Comparison of ENCODE assay signal across 20 cellular contexts in genomic region chr3:129310612-129311011, GRCh38. TPM values are rescaled to one million over a fixed set of nuclear protein-coding genes. Genes with fewer than 3 reads are reported as not detected.
DNase-seq lines count a peak whose midpoint lies in the region; ATAC-seq and TF ChIP-seq lines count a peak whose summit lies in the region.
"Had no signal": no experiment of that assay in that cellular context is flagged by ENCODE, and none has a peak within 500 bp of the region (broad histone marks: within the 10 kb centered on the region; RNA-seq: fewer than 3 reads in every experiment).

No MANE protein-coding gene starts in this region.

- POLR2A ChIA-PET in MCF 10A (lab: Yijun Ruan, JAX) = interaction anchor here (0.6 to 1.9 kb wide), 9 partner anchors 16 to 190 kb away, joined by 3 to 9 read pairs (median 3); partner anchors contain the start of genes COPG1, HMCES, IFT122 and MBD4

- intact Hi-C loops in activated naive CD4-positive, alpha-beta T cell treated with anti-CD3 and anti-CD28 coated beads for 36 hours (cut with micrococcal nuclease) = loop anchor here (10.0 kb wide), 1 partner anchor 316 kb away; the partner anchor contains the start of gene CFAP92
- intact Hi-C loops in MCF 10A (cut with micrococcal nuclease) (no loop called here), thyroid gland (cut with DNase I) (loop anchor here (5.0 kb wide), 1 partner anchor 33 kb away; the partner anchor contains the start of gene HMCES)

- H3K36me3 Mint-ChIP-seq in activated naive CD4-positive, alpha-beta T cell treated with anti-CD3 and anti-CD28 coated beads, Interleukin-2, amount 50 U/mL, for 24 hours = peaks cover 6% of the 10 kb centered on the region
- H3K36me3 Mint-ChIP-seq in activated naive CD4-positive, alpha-beta T cell treated with anti-CD3 and anti-CD28 coated beads for 36 hours (ENCODE audit: low read depth) = peaks cover 7% of the 10 kb centered on the region
- H3K36me3 Mint-ChIP-seq in MCF 10A (ENCODE audit: insufficient read depth, unreplicated experiment) (peaks cover 23% of the 10 kb centered on the region), mesothelial cell of epicardium (no peaks in the 10 kb centered on the region)
- H3K36me3 Mint-ChIP-seq: memory B cell had no signal

- CTCF ChIA-PET in activated naive CD4-positive, alpha-beta T cell treated with anti-CD3 and anti-CD28 coated beads for 36 hours (lab: Charles Lee) = interaction anchor here (0.7 to 1.5 kb wide), 6 partner anchors 10 to 340 kb away, joined by 3 to 5 read pairs (median 4); no protein-coding TSS in a partner anchor
- CTCF ChIA-PET in MCF 10A (lab: Yijun Ruan, JAX) = no interaction called here

- peak overlapping the region in 2 of 3 donors; percentile 17 to 29 for H3K27ac ChIP-seq in thyroid gland
- H3K27ac ChIP-seq: adrenal gland, WERI-Rb-1 had no signal

- no peaks in the 10 kb centered on the region for H3K27me3 ChIP-seq in thyroid gland
- H3K27me3 ChIP-seq: adrenal gland had no signal

- peaks cover 39% of the 10 kb centered on the region for H3K4me1 Mint-ChIP-seq in activated naive CD4-positive, alpha-beta T cell treated with anti-CD3 and anti-CD28 coated beads, Interleukin-2, amount 50 U/mL, for 24 hours
- peaks cover 28% of the 10 kb centered on the region for H3K4me1 Mint-ChIP-seq in activated naive CD4-positive, alpha-beta T cell treated with anti-CD3 and anti-CD28 coated beads for 36 hours (ENCODE audit: low read depth)
- peaks cover 16% of the 10 kb centered on the region for H3K4me1 Mint-ChIP-seq in MCF 10A (ENCODE audit: insufficient read depth, unreplicated experiment)
- peaks cover 20% of the 10 kb centered on the region for H3K4me1 Mint-ChIP-seq in mesothelial cell of epicardium

- no peaks in the 10 kb centered on the region for H3K36me3 ChIP-seq in thyroid gland
- H3K36me3 ChIP-seq: adrenal gland had no signal

- no peaks in the 10 kb centered on the region for H3K9me3 ChIP-seq in thyroid gland
- H3K9me3 ChIP-seq: adrenal gland had no signal

- H3K27ac Mint-ChIP-seq in activated naive CD4-positive, alpha-beta T cell treated with anti-CD3 and anti-CD28 coated beads, Interleukin-2, amount 50 U/mL, for 24 hours = peak overlapping the region; percentile 20
- H3K27ac Mint-ChIP-seq in activated naive CD4-positive, alpha-beta T cell treated with anti-CD3 and anti-CD28 coated beads for 36 hours = no peak overlapping the region
- H3K27ac Mint-ChIP-seq in MCF 10A (ENCODE audit: low read depth, unreplicated experiment) (peak overlapping the region; percentile 4), mesothelial cell of epicardium (peak overlapping the region; percentile 19)
- H3K27ac Mint-ChIP-seq: activated CD8-positive, alpha-beta T cell treated with anti-CD3 and anti-CD28 coated beads for 36 hours; memory B cell had no signal

- WGBS in thyroid gland, 2 donors = 96% methylated on average over 3 of the region's 3 CpGs

- H3K9me3 Mint-ChIP-seq in activated naive CD4-positive, alpha-beta T cell treated with anti-CD3 and anti-CD28 coated beads, Interleukin-2, amount 50 U/mL, for 24 hours = no peaks in the 10 kb centered on the region
- H3K9me3 Mint-ChIP-seq in activated naive CD4-positive, alpha-beta T cell treated with anti-CD3 and anti-CD28 coated beads for 36 hours = no peaks in the 10 kb centered on the region
- H3K9me3 Mint-ChIP-seq in MCF 10A (ENCODE audit: unreplicated experiment) = no peaks in the 10 kb centered on the region
- H3K9me3 Mint-ChIP-seq in mesothelial cell of epicardium = no peaks in the 10 kb centered on the region
- H3K9me3 Mint-ChIP-seq: activated CD8-positive, alpha-beta T cell treated with anti-CD3 and anti-CD28 coated beads for 36 hours; memory B cell had no signal

- no peak for TF ChIP-seq POLR2A in thyroid gland (IDR thresholded peaks at IDR 0.05)

- no peak overlapping the region for H3K4me3 Mint-ChIP-seq in activated naive CD4-positive, alpha-beta T cell treated with anti-CD3 and anti-CD28 coated beads, Interleukin-2, amount 50 U/mL, for 24 hours
- H3K4me3 Mint-ChIP-seq in activated naive CD4-positive, alpha-beta T cell treated with anti-CD3 and anti-CD28 coated beads for 36 hours = no peak overlapping the region
- H3K4me3 Mint-ChIP-seq in MCF 10A (ENCODE audit: unreplicated experiment) (no peak overlapping the region), mesothelial cell of epicardium (no peak overlapping the region)
- H3K4me3 Mint-ChIP-seq: activated CD8-positive, alpha-beta T cell treated with anti-CD3 and anti-CD28 coated beads for 36 hours; memory B cell had no signal

- no TSS peak for BruUV-seq in MCF 10A (replicated peaks; lab: Mats Ljungman, UMichigan)

- DNase-seq in activated naive CD4-positive, alpha-beta T cell treated with anti-CD3 and anti-CD28 coated beads for 36 hours = no peak
- DNase-seq in MCF 10A (ENCODE audit: unreplicated experiment) (peak; percentile 24), mesothelial cell of epicardium (ENCODE audit: low spot score in 2 of 2, unreplicated experiment in 2 of 2) (no peak), thyroid gland (no peak), DMS53 treated with DMSO at 0.1 percent for 48 hours (lab: John Stamatoyannopoulos, UW; ENCODE audit: unreplicated experiment) (no peak), NCI-H2081 treated with DMSO at 0.1 percent for 48 hours (lab: John Stamatoyannopoulos, UW) (no peak)
- DNase-seq: ACHN; activated CD8-positive, alpha-beta T cell treated with anti-CD3 and anti-CD28 coated beads for 36 hours; adrenal gland; effector CD8-positive, alpha-beta T cell; NCI-H187; NCI-H345; retina; stimulated activated CD4-positive, alpha-beta T cell treated with anti-CD3 and anti-CD28 coated beads, Interleukin-15, amount 100 ng/mL, for 24 hours; stimulated activated naive CD8-positive, alpha-beta T cell treated with anti-CD3 and anti-CD28 coated beads, Interleukin-15, Interleukin-2, amounts not matched to agents 100 U/mL and 50 U/mL, for 24 hours; WERI-Rb-1 had no signal

- H3K4me3 ChIP-seq in thyroid gland (replicated peaks in 1 of 3) = no peak overlapping the region
- H3K4me3 ChIP-seq: adrenal gland had no signal

- ATAC-seq in GM21515 (IDR thresholded peaks at IDR 0.05; ENCODE audit: unreplicated experiment) = no peak
- ATAC-seq: activated CD8-positive, alpha-beta T cell treated with anti-CD3 and anti-CD28 coated beads for 36 hours; Right ventricle myocardium inferior; stimulated activated naive CD8-positive, alpha-beta T cell treated with anti-CD3 and anti-CD28 coated beads, Interleukin-15, Interleukin-2, amounts not matched to agents 100 U/mL and 50 U/mL, for 24 hours had no signal

- no peak for TF ChIP-seq CTCF in MCF 10A (IDR thresholded peaks at IDR 0.05; ENCODE audit: unreplicated experiment)
- no peak for TF ChIP-seq CTCF in mesothelial cell of epicardium (IDR thresholded peaks at IDR 0.05; ENCODE audit: unreplicated experiment)
- no peak for TF ChIP-seq CTCF in thyroid gland (IDR thresholded peaks at IDR 0.05)

- H3K27me3 Mint-ChIP-seq in activated naive CD4-positive, alpha-beta T cell treated with anti-CD3 and anti-CD28 coated beads, Interleukin-2, amount 50 U/mL, for 24 hours = no peaks in the 10 kb centered on the region
- no peaks in the 10 kb centered on the region for H3K27me3 Mint-ChIP-seq in activated naive CD4-positive, alpha-beta T cell treated with anti-CD3 and anti-CD28 coated beads for 36 hours (ENCODE audit: low read depth)
- H3K27me3 Mint-ChIP-seq in MCF 10A (ENCODE audit: insufficient read depth, unreplicated experiment) = no peaks in the 10 kb centered on the region
- no peaks in the 10 kb centered on the region for H3K27me3 Mint-ChIP-seq in mesothelial cell of epicardium (ENCODE audit: low read depth)
- H3K27me3 Mint-ChIP-seq: activated CD8-positive, alpha-beta T cell treated with anti-CD3 and anti-CD28 coated beads for 36 hours had no signal

- H3K4me1 ChIP-seq in thyroid gland = peaks cover 8 to 24% of the 10 kb centered on the region in 2 donors

RNA-seq across cellular contexts. Expression of gene HMCES, which starts 31.9 kb away (rescaled TPM):
- 10 to 100 TPM; 35.0 to 35.8 TPM for total RNA-seq in activated naive CD4-positive, alpha-beta T cell treated with anti-CD3 and anti-CD28 coated beads for 36 hours
- 29.4 and 42.8 TPM in 2 replicates for total RNA-seq in MCF 10A (2022)
- 26.6 to 31.1 TPM (median 29.6 TPM) in 3 replicates for total RNA-seq in mesothelial cell of epicardium
- total RNA-seq in thyroid gland = 10 to 100 TPM; 23.7 to 30.9 (median 26.0) TPM
